ENCODE assay signal across 17 cellular contexts in genomic region chr6:146803601-146804000, GRCh38.
DNase-seq lines count a peak whose midpoint lies in the region; ATAC-seq and TF ChIP-seq lines count a peak whose summit lies in the region.
"Had no signal": no experiment of that assay in that cellular context is flagged by ENCODE, and none has a peak within 500 bp of the region (broad histone marks: within the 10 kb centered on the region; RNA-seq: fewer than 3 reads in every experiment).

No MANE protein-coding gene starts in this region.

- H4K12ac ChIP-seq in trophoblast cell (ENCODE audit: low read depth, low read length), result no peak overlapping the region

- POLR2A ChIA-PET in WTC11 (lab: Charles Lee), result no interaction called here
- POLR2A ChIA-PET in activated CD4-positive, alpha-beta T cell treated with anti-CD3 and anti-CD28 coated beads for 36 hours (lab: Charles Lee), result no interaction called here

- H3K9me3 Mint-ChIP-seq in WTC11, result no peaks in the 10 kb centered on the region
- H3K9me3 Mint-ChIP-seq in activated CD4-positive, alpha-beta T cell treated with anti-CD3 and anti-CD28 coated beads for 36 hours (ENCODE audit: low read depth), result no peaks in the 10 kb centered on the region
- H3K9me3 Mint-ChIP-seq: nephron; T-helper 1 cell treated with Interleukin-12 subunit alpha and Interleukin-12 subunit beta and Interleukin-4 antibody, amounts not matched to agents 30 μg/mL and 1 μg/mL, for 36 hours had no signal

- 0 out of 2 replicates have a peak overlapping the region, but pooled peaks have one; percentile 31 for H2AFZ ChIP-seq in GM23248
- H2AFZ ChIP-seq in trophoblast cell (ENCODE audit: insufficient read depth, low read length, poor library complexity), result no peak overlapping the region

- no peak for TF ChIP-seq CTCF in WTC11 (IDR thresholded peaks at IDR 0.05)

- no peak overlapping the region for H3K27ac Mint-ChIP-seq in WTC11
- H3K27ac Mint-ChIP-seq in activated CD4-positive, alpha-beta T cell treated with anti-CD3 and anti-CD28 coated beads for 36 hours, result no peak overlapping the region
- H3K27ac Mint-ChIP-seq: CD4-positive, alpha-beta memory T cell; nephron; T-helper 1 cell treated with Interleukin-12 subunit alpha and Interleukin-12 subunit beta and Interleukin-4 antibody, amounts not matched to agents 30 μg/mL and 1 μg/mL, for 36 hours had no signal

- no peak overlapping the region for H3K4me3 ChIP-seq in GM23248
- no peak overlapping the region for H3K4me3 ChIP-seq in trophoblast cell (ENCODE audit: low read depth, low read length)

- H3K4me3 Mint-ChIP-seq in WTC11, result no peak overlapping the region
- no peak overlapping the region for H3K4me3 Mint-ChIP-seq in activated CD4-positive, alpha-beta T cell treated with anti-CD3 and anti-CD28 coated beads for 36 hours
- H3K4me3 Mint-ChIP-seq: CD4-positive, alpha-beta memory T cell; nephron; T-helper 1 cell treated with Interleukin-12 subunit alpha and Interleukin-12 subunit beta and Interleukin-4 antibody, amounts not matched to agents 30 μg/mL and 1 μg/mL, for 36 hours had no signal

- no peaks in the 10 kb centered on the region for H3K9me2 ChIP-seq in GM23248 (ENCODE audit: insufficient read depth)

- no peak overlapping the region for H3K9ac ChIP-seq in GM23248
- H3K9ac ChIP-seq in trophoblast cell (ENCODE audit: low read length), result no peak overlapping the region

- WGBS in GM23248 (ENCODE audit: low coverage in 1 of 2, low lambda C conversion rate in 2 of 2, missing lambda C conversion rate in 2 of 2), 2 experiments, result 93 to 95% methylated on average over 22 of the region's 22 CpGs
- WGBS in trophoblast cell (ENCODE audit: extremely low coverage, insufficient coverage, insufficient read length), result no CpG with 5 or more reads among the region's 22 CpGs

- H3K27ac ChIP-seq in GM23248, result no peak overlapping the region
- no peak overlapping the region for H3K27ac ChIP-seq in trophoblast cell (ENCODE audit: low read depth, low read length)
- H3K27ac ChIP-seq: epithelial cell of prostate had no signal

- peak overlapping the region; percentile 66 for H4K91ac ChIP-seq in trophoblast cell (ENCODE audit: low read depth, low read length)

- no peaks in the 10 kb centered on the region for H3K27me3 Mint-ChIP-seq in WTC11 (ENCODE audit: low read depth)
- peaks cover 7% of the 10 kb centered on the region for H3K27me3 Mint-ChIP-seq in activated CD4-positive, alpha-beta T cell treated with anti-CD3 and anti-CD28 coated beads for 36 hours
- H3K27me3 Mint-ChIP-seq: CD4-positive, alpha-beta memory T cell had no signal

- no peaks in the 10 kb centered on the region for H3K36me3 Mint-ChIP-seq in WTC11
- no peaks in the 10 kb centered on the region for H3K36me3 Mint-ChIP-seq in activated CD4-positive, alpha-beta T cell treated with anti-CD3 and anti-CD28 coated beads for 36 hours (ENCODE audit: low read depth)
- H3K36me3 Mint-ChIP-seq: CD4-positive, alpha-beta memory T cell had no signal

- H2BK12ac ChIP-seq in trophoblast cell (ENCODE audit: low read length), result peak overlapping the region; percentile 3

- no peak overlapping the region for H3K4me2 ChIP-seq in GM23248 (ENCODE audit: unreplicated experiment)
- H3K4me2 ChIP-seq in trophoblast cell (ENCODE audit: low read length), result no peak overlapping the region

- no peak overlapping the region for H2AK5ac ChIP-seq in trophoblast cell (ENCODE audit: low read length)

- H3K79me2 ChIP-seq in GM23248 (ENCODE audit: insufficient read depth) (no peaks in the 10 kb centered on the region), trophoblast cell (ENCODE audit: control insufficient read depth, insufficient read depth, low read length, poor library complexity) (no peaks in the 10 kb centered on the region)

- DNase-seq in GM23248, result no peak
- no peak for DNase-seq in WTC11 (ENCODE audit: low spot score)
- DNase-seq in head of caudate nucleus, result peak in 27 of 42 donors; percentile 1 to 50 (median 10)
- peak; percentile 5 to 37 for DNase-seq in trophoblast cell
- no peak for DNase-seq in NCI-H146 treated with DMSO at 0.1 percent for 48 hours (lab: John Stamatoyannopoulos, UW; ENCODE audit: unreplicated experiment)
- no peak for DNase-seq in activated CD4-positive, alpha-beta T cell treated with anti-CD3 and anti-CD28 coated beads for 36 hours
- DNase-seq in ecto neural progenitor cell (ENCODE audit: low spot score), result no peak
- DNase-seq: CD4-positive, alpha-beta memory T cell; EL; mesenchymal stem cell; NCI-H1930; NCI-H510A treated with DMSO at 0.1 percent for 48 hours; SHP77 treated with DMSO at 0.1 percent for 48 hours had no signal

- ATAC-seq in WTC11 (peak; percentile 53), HG03457 (IDR thresholded peaks at IDR 0.05; ENCODE audit: unreplicated experiment) (no peak)
- ATAC-seq in activated CD4-positive, alpha-beta T cell treated with anti-CD3 and anti-CD28 coated beads for 36 hours, result no peak

- in situ Hi-C loops in GM23248 (cut with MboI), result no loop called here

- no peaks in the 10 kb centered on the region for H3K4me1 ChIP-seq in GM23248 (ENCODE audit: insufficient read depth)
- H3K4me1 ChIP-seq in trophoblast cell (ENCODE audit: control insufficient read depth in 1 of 2, insufficient read depth in 2 of 2, low read length in 2 of 2), result peaks cover under 1 to 1% of the 10 kb centered on the region in 2 experiments

- CTCF ChIA-PET in WTC11 (lab: Charles Lee), result no interaction called here
- CTCF ChIA-PET in activated CD4-positive, alpha-beta T cell treated with anti-CD3 and anti-CD28 coated beads for 36 hours (lab: Charles Lee), result no interaction called here

- no peaks in the 10 kb centered on the region for H3F3A ChIP-seq in GM23248 (ENCODE audit: insufficient read depth)

- H3K18ac ChIP-seq in trophoblast cell (ENCODE audit: low read length), result no peak overlapping the region

- H3K9me3 ChIP-seq in GM23248 (ENCODE audit: low read depth) (no peaks in the 10 kb centered on the region), trophoblast cell (ENCODE audit: insufficient read depth, low read depth, low read length) (no peaks in the 10 kb centered on the region)

- peaks cover 9% of the 10 kb centered on the region for H3K79me1 ChIP-seq in trophoblast cell (ENCODE audit: low read length)

- H3K27me3 ChIP-seq in GM23248 (replicated peaks; ENCODE audit: insufficient read depth) (no peaks in the 10 kb centered on the region), trophoblast cell (ENCODE audit: insufficient read depth, low read length) (no peaks in the 10 kb centered on the region)

- H3K36me3 ChIP-seq in GM23248 (ENCODE audit: low read depth) (no peaks in the 10 kb centered on the region), trophoblast cell (ENCODE audit: control insufficient read depth in 1 of 2, insufficient read depth in 2 of 2, low read length in 2 of 2) (no peaks in the 10 kb centered on the region)

- H3K23ac ChIP-seq in trophoblast cell (ENCODE audit: low read length), result no peak overlapping the region

- intact Hi-C loops in head of caudate nucleus (cut with DNase I), result no loop called here
- intact Hi-C loops in activated CD4-positive, alpha-beta T cell treated with anti-CD3 and anti-CD28 coated beads for 36 hours (cut with DNase I, micrococcal nuclease), result no loop called here

- H4K20me1 ChIP-seq in GM23248 (ENCODE audit: insufficient read depth), result no peaks in the 10 kb centered on the region

- no peak overlapping the region for H4K8ac ChIP-seq in trophoblast cell (ENCODE audit: low read depth, low read length)

- H3K4me1 Mint-ChIP-seq in WTC11, result peaks cover 10% of the 10 kb centered on the region
- H3K4me1 Mint-ChIP-seq in activated CD4-positive, alpha-beta T cell treated with anti-CD3 and anti-CD28 coated beads for 36 hours, result no peaks in the 10 kb centered on the region
- H3K4me1 Mint-ChIP-seq: CD4-positive, alpha-beta memory T cell; nephron had no signal

- no peak overlapping the region for H3K14ac ChIP-seq in trophoblast cell (ENCODE audit: low read length)

- H3K4ac ChIP-seq in trophoblast cell (ENCODE audit: low read depth, low read length), result no peak overlapping the region

- H2BK5ac ChIP-seq in trophoblast cell (ENCODE audit: low read depth, low read length, poor library complexity), result no peak overlapping the region

- H2BK120ac ChIP-seq in trophoblast cell (ENCODE audit: insufficient read depth, low read length, poor library complexity), result no peak overlapping the region

TF ChIP-seq in WTC11, 78 proteins besides CTCF, POLR2A, EP300 and RAD21 (continues in another document):
- TF ChIP-seq PREB (CRISPR knock-in tag; IDR thresholded peaks at IDR 0.05; ENCODE audit: borderline replicate concordance) (no peak), RELA (CRISPR knock-in tag; IDR thresholded peaks at IDR 0.05; ENCODE audit: borderline replicate concordance) (no peak), FOXP4 (CRISPR knock-in tag; IDR thresholded peaks at IDR 0.05) (no peak), ZNF219 (CRISPR knock-in tag; IDR thresholded peaks at IDR 0.05; ENCODE audit: borderline replicate concordance) (no peak), ATF1 (CRISPR knock-in tag; IDR thresholded peaks at IDR 0.05) (no peak)

Comparison
In these comparisons a context has a peak if more than half of its experiments do, and no peak if none do; other contexts are left out.
1. DNase-seq: peak in head of caudate nucleus (27 of 42) and trophoblast cell (2 of 2); none in GM23248 (single experiment), WTC11 (single experiment), NCI-H146 treated with DMSO at 0.1 percent for 48 hours (single experiment), activated CD4-positive, alpha-beta T cell treated with anti-CD3 and anti-CD28 coated beads for 36 hours (single experiment) and ecto neural progenitor cell (single experiment).